Comparison of ENCODE assay signal across 1 cellular context in genomic region chr4:82785248-82786003, GRCh38.
TF ChIP-seq lines count a peak whose summit lies in the region.

No MANE protein-coding gene starts in this region.

TF ChIP-seq in HEK293, 187 proteins besides CTCF, POLR2A, EP300 and RAD21 (continued from another document):
- TF ChIP-seq PRDM2 (tag by site-specific recombination; IDR thresholded peaks at IDR 0.05; ENCODE audit: borderline replicate concordance) = no peak
